Comparison of ENCODE assay signal across 8 cellular contexts in the genomic region with DNA sequence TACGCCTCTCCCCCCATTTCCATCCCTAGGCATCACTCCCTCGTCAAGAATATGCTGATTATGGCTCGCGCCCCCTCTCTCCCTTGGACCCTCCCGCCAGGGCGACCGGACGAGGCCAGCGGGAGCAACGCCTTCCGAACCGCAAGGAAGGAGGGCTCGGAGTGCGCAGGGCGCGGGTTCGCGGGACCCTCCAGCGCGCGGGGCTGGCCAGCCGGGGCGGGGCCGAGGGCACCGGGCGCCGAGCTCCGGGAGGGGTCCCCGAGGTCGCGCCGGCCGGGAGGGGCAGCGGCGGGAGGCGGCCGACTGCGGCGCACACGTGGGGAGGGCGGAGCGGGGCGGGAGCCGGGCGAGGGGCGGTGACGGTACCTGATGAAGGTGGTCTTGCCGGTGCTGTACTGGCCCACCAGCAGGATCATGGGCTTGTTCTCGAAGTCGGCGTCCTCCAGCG. TPM values are rescaled to one million over a fixed set of nuclear protein-coding genes. Genes with fewer than 3 reads are reported as not detected.
A peak's percentile ranks its signal among the peaks of the same experiment; 100 is the strongest.
DNase-seq lines count a peak whose midpoint lies in the region; ATAC-seq and TF ChIP-seq lines count a peak whose summit lies in the region.

No MANE protein-coding gene starts in this region.

- peaks cover 58% of the 10 kb centered on the region for H3K4me1 Mint-ChIP-seq in activated CD4-positive, alpha-beta memory T cell treated with anti-CD3 and anti-CD28 coated beads, Interleukin-2, amount 10 ng/mL, durations not matched to agents 7 days and 5 days

- H3K27ac ChIP-seq in A673 (ENCODE audit: low read depth, low read length, poor library complexity, severe bottlenecking) (peak overlapping the region; percentile 79), left ventricle myocardium inferior (replicated peaks) (peak overlapping the region; percentile 95), gastrocnemius medialis (peak overlapping the region; percentile 66 to 83 (median 78))

- H3K4me1 ChIP-seq in A673 (ENCODE audit: insufficient read depth, low read length, poor library complexity, severe bottlenecking), result peaks cover 43% of the 10 kb centered on the region
- H3K4me1 ChIP-seq in left ventricle myocardium inferior, result peaks cover 58% of the 10 kb centered on the region
- peaks cover 10 to 39% of the 10 kb centered on the region in 2 donors for H3K4me1 ChIP-seq in gastrocnemius medialis

- intact Hi-C loops in A673 (cut with micrococcal nuclease; ENCODE audit: unreplicated experiment), result loop anchor here (10.0 kb wide), 1 partner anchor 503 kb away; no protein-coding TSS in a partner anchor
- intact Hi-C loops in left ventricle myocardium inferior (cut with micrococcal nuclease), result no loop called here
- intact Hi-C loops in gastrocnemius medialis (cut with DNase I; ENCODE audit: low total_unique reads), result loop anchor here (1.0 to 5.0 kb wide), 4 partner anchors 41 to 197 kb away; a partner anchor contains a TSS

- CTCF ChIA-PET in A673 (lab: Charles Lee), result no interaction called here
- CTCF ChIA-PET in activated CD4-positive, alpha-beta memory T cell treated with anti-CD3 and anti-CD28 coated beads, Interleukin-2, amount 10 ng/mL, durations not matched to agents 7 days and 5 days (lab: Charles Lee), result interaction anchor here (1.2 to 4.7 kb wide), 6 partner anchors 31 to 276 kb away, joined by 3 to 48 read pairs (median 10); a partner anchor contains a TSS

- TF ChIP-seq CTCF in A673 (conservative IDR thresholded peaks at IDR 0.05; ENCODE audit: low read depth, low read length) (no peak), left ventricle myocardium inferior (IDR thresholded peaks at IDR 0.05; ENCODE audit: borderline replicate concordance) (no peak), gastrocnemius medialis (IDR thresholded peaks at IDR 0.05 in 4 of 5, conservative IDR thresholded peaks at IDR 0.05 in 1 of 5) (peak in 1 of 5 experiments; percentile 5)

- ATAC-seq in GM18858 (IDR thresholded peaks at IDR 0.05; ENCODE audit: unreplicated experiment), result peak; percentile 0
- peak; percentile 23 for ATAC-seq in HG03064 (IDR thresholded peaks at IDR 0.05; ENCODE audit: low read depth, unreplicated experiment)
- ATAC-seq in gastrocnemius medialis, result peak; percentile 44 to 49

- in situ Hi-C loops in gastrocnemius medialis (cut with MboI; ENCODE audit: low sequenced_read_pairs in 4 of 4), result loop anchor here in 1 of 4 donors (5.0 kb wide), 1 partner anchor 55 kb away; no protein-coding TSS in a partner anchor

- H3K9me3 Mint-ChIP-seq in activated CD4-positive, alpha-beta memory T cell treated with anti-CD3 and anti-CD28 coated beads, Interleukin-2, amount 10 ng/mL, durations not matched to agents 7 days and 5 days, result no peaks in the 10 kb centered on the region

- peak overlapping the region; percentile 90 for H3K27ac Mint-ChIP-seq in activated CD4-positive, alpha-beta memory T cell treated with anti-CD3 and anti-CD28 coated beads, Interleukin-2, amount 10 ng/mL, durations not matched to agents 7 days and 5 days

- DNase-seq in A673 (ENCODE audit: low spot score) (no peak), left ventricle myocardium inferior (peak; percentile 38), gastrocnemius medialis (no peak), NCI-H187 (lab: John Stamatoyannopoulos, UW) (no peak), midbrain (lab: John Stamatoyannopoulos, UW) (no peak)
- DNase-seq in activated CD4-positive, alpha-beta memory T cell treated with anti-CD3 and anti-CD28 coated beads, Interleukin-2, amount 10 ng/mL, durations not matched to agents 7 days and 5 days, result no peak

- H3K9me3 ChIP-seq in A673 (ENCODE audit: low read depth, low read length, poor library complexity, severe bottlenecking), result no peaks in the 10 kb centered on the region
- H3K9me3 ChIP-seq in left ventricle myocardium inferior (replicated peaks), result no peaks in the 10 kb centered on the region
- no peaks in the 10 kb centered on the region for H3K9me3 ChIP-seq in gastrocnemius medialis

- no peak for TF ChIP-seq POLR2A in gastrocnemius medialis (IDR thresholded peaks at IDR 0.05)

- BruUV-seq in A673 (replicated peaks; lab: Mats Ljungman, UMichigan), result no TSS peak

- H3K27me3 ChIP-seq in A673 (replicated peaks; ENCODE audit: insufficient read depth, low read depth, low read length, poor library complexity) (no peaks in the 10 kb centered on the region), left ventricle myocardium inferior (ENCODE audit: low read depth) (no peaks in the 10 kb centered on the region), gastrocnemius medialis (no peaks in the 10 kb centered on the region)

- H3K4me3 ChIP-seq in A673 (ENCODE audit: low read depth, low read length, poor library complexity, severe bottlenecking) (peak overlapping the region; percentile 77), left ventricle myocardium inferior (peak overlapping the region; percentile 90), gastrocnemius medialis (peak overlapping the region; percentile 62 to 89 (median 82))

- H3K27me3 Mint-ChIP-seq in activated CD4-positive, alpha-beta memory T cell treated with anti-CD3 and anti-CD28 coated beads, Interleukin-2, amount 10 ng/mL, durations not matched to agents 7 days and 5 days, result peaks cover 15% of the 10 kb centered on the region

- peaks cover 14% of the 10 kb centered on the region for H3K36me3 Mint-ChIP-seq in activated CD4-positive, alpha-beta memory T cell treated with anti-CD3 and anti-CD28 coated beads, Interleukin-2, amount 10 ng/mL, durations not matched to agents 7 days and 5 days (ENCODE audit: low read depth)

- POLR2A ChIA-PET in A673 (lab: Charles Lee; ENCODE audit: low non-redundant PET), result no interaction called here
- POLR2A ChIA-PET in activated CD4-positive, alpha-beta memory T cell treated with anti-CD3 and anti-CD28 coated beads, Interleukin-2, amount 10 ng/mL, durations not matched to agents 7 days and 5 days (lab: Charles Lee), result interaction anchor here (0.7 to 7.4 kb wide), 10 partner anchors 8 to 1228 kb away, joined by 3 to 186 read pairs (median 4); a partner anchor contains a TSS

- peak overlapping the region; percentile 82 for H3K4me3 Mint-ChIP-seq in activated CD4-positive, alpha-beta memory T cell treated with anti-CD3 and anti-CD28 coated beads, Interleukin-2, amount 10 ng/mL, durations not matched to agents 7 days and 5 days

- H3K36me3 ChIP-seq in A673 (ENCODE audit: insufficient read depth, low read length, poor library complexity, severe bottlenecking), result no peaks in the 10 kb centered on the region
- H3K36me3 ChIP-seq in left ventricle myocardium inferior, result no peaks in the 10 kb centered on the region
- H3K36me3 ChIP-seq in gastrocnemius medialis, result no peaks in the 10 kb centered on the region

RNA-seq across cellular contexts. Expression of a gene that starts 0.4 kb away (rescaled TPM):
- total RNA-seq in A673 (2021), result 27.3 and 29.4 TPM in 2 replicates
- total RNA-seq in activated CD4-positive, alpha-beta memory T cell treated with anti-CD3 and anti-CD28 coated beads, Interleukin-2, amount 10 ng/mL, durations not matched to agents 7 days and 5 days, result 10 to 100 TPM; 25.0 to 25.3 TPM
- 46.4 TPM for total RNA-seq in left ventricle myocardium inferior
- 1 to 10 TPM; 3.8 to 7.1 (median 4.3) TPM for total RNA-seq in gastrocnemius medialis

RNA-seq across cellular contexts. Expression of a gene that starts 48.9 kb away (rescaled TPM):
- total RNA-seq in A673 (2021) (not detected in 2 replicates), left ventricle myocardium inferior (not detected), gastrocnemius medialis (not detected)
- total RNA-seq in activated CD4-positive, alpha-beta memory T cell treated with anti-CD3 and anti-CD28 coated beads, Interleukin-2, amount 10 ng/mL, durations not matched to agents 7 days and 5 days, result not detected
